ENCODE assay signal across 21 cellular contexts in the genomic region with DNA sequence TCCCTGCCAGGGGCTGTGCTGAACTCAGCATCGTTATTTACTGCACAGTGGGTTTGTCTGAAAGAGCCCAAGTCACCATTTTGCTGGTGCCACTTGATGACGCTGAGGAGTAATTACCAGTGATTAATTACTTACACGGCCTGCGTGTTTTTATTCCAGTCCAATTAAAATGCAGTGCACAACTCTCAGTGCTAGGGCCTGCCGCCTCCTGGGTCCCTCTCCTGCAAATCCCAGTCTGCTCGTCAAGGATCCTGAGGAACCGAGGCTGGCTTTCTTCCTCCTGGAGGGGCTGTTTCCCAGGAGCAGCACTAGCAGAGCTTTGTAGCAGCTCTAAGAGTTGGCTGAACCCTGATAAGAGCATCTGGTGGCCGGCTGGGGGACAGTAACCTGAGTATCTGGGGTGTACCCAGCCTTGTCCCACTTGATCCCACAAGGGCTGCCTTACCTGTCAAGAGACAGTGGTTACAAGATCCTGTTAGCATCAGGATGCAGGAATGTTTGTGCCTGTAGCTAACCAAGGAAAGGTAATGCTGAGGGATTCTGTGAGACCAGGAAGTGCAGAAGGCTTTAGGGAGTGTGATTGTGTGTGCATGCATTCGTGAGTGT. TPM values are rescaled to one million over a fixed set of nuclear protein-coding genes. Genes with fewer than 3 reads are reported as not detected.
A peak's percentile ranks its signal among the peaks of the same experiment; 100 is the strongest.
DNase-seq lines count a peak whose midpoint lies in the region; ATAC-seq lines count a peak whose summit lies in the region.
"Had no signal": no experiment of that assay in that cellular context is flagged by ENCODE, and none has a peak within 500 bp of the region (broad histone marks: within the 10 kb centered on the region; RNA-seq: fewer than 3 reads in every experiment).

No MANE protein-coding gene starts in this region.

- H2BK5ac ChIP-seq in neuronal stem cell (ENCODE audit: low read length), result no peak overlapping the region

- H3K27me3 Mint-ChIP-seq in activated naive CD8-positive, alpha-beta T cell treated with anti-CD3 and anti-CD28 coated beads for 36 hours, result no peaks in the 10 kb centered on the region

- DNase-seq in NCI-H524 (lab: John Stamatoyannopoulos, UW) (peak; percentile 9 to 63), NCI-H524 treated with DMSO at 0.1 percent for 48 hours (lab: John Stamatoyannopoulos, UW) (no peak), NCI-H69 (lab: John Stamatoyannopoulos, UW) (peak; percentile 68), left lobe of liver (ENCODE audit: low spot score) (no peak), sciatic nerve (ENCODE audit: low spot score) (no peak), NCI-H774 (lab: John Stamatoyannopoulos, UW) (no peak), neuronal stem cell (ENCODE audit: low spot score) (no peak)
- no peak for DNase-seq in activated naive CD8-positive, alpha-beta T cell treated with anti-CD3 and anti-CD28 coated beads for 36 hours
- DNase-seq: 8988T, Caco-2, EL, HFFc6, NCI-H1694, NCI-H2107, NCI-H748 treated with DMSO at 0.1 percent for 48 hours, PC-3 had no signal

- no peak overlapping the region for H3K14ac ChIP-seq in neuronal stem cell (ENCODE audit: low read length)

- H3K4me1 Mint-ChIP-seq in activated naive CD8-positive, alpha-beta T cell treated with anti-CD3 and anti-CD28 coated beads for 36 hours, result peaks cover 3% of the 10 kb centered on the region

- H3K27me3 ChIP-seq in neuronal stem cell (ENCODE audit: control insufficient read depth in 3 of 3, insufficient read depth in 3 of 3, low read depth in 1 of 3, low read length in 3 of 3), result no peaks in the 10 kb centered on the region
- H3K27me3 ChIP-seq: SJSA1 had no signal

- H3K4ac ChIP-seq in neuronal stem cell (ENCODE audit: low read length), result no peak overlapping the region

- H2BK15ac ChIP-seq in neuronal stem cell (ENCODE audit: low read length), result no peak overlapping the region

- no peaks in the 10 kb centered on the region for H3K9me3 ChIP-seq in neuronal stem cell (replicated peaks in 1 of 2; ENCODE audit: control insufficient read depth in 2 of 2, insufficient read depth in 1 of 2, low read depth in 1 of 2, low read length in 2 of 2)
- H3K9me3 ChIP-seq: Caco-2, SJSA1 had no signal

- no peak overlapping the region for H3K27ac Mint-ChIP-seq in activated naive CD8-positive, alpha-beta T cell treated with anti-CD3 and anti-CD28 coated beads for 36 hours
- H3K27ac Mint-ChIP-seq: HFFc6 had no signal

- no peak overlapping the region for H2BK12ac ChIP-seq in neuronal stem cell (ENCODE audit: low read length)

- no peak overlapping the region for H3K4me3 ChIP-seq in neuronal stem cell (ENCODE audit: low read length in 2 of 2)
- H3K4me3 ChIP-seq: SJSA1 had no signal

- no peaks in the 10 kb centered on the region for H3K79me1 ChIP-seq in neuronal stem cell (ENCODE audit: low read depth, low read length)

- H3K23ac ChIP-seq in neuronal stem cell (ENCODE audit: low read depth, low read length, poor library complexity), result no peak overlapping the region

- peaks cover 8% of the 10 kb centered on the region for H3K36me3 Mint-ChIP-seq in activated naive CD8-positive, alpha-beta T cell treated with anti-CD3 and anti-CD28 coated beads for 36 hours

- H3K4me2 ChIP-seq in neuronal stem cell (ENCODE audit: insufficient read depth, low read length, poor library complexity, severe bottlenecking), result no peak overlapping the region
- H3K4me2 ChIP-seq: KMS-11 had no signal

- H3K9ac ChIP-seq in neuronal stem cell (ENCODE audit: low read depth, low read length, poor library complexity), result no peak overlapping the region
- H3K9ac ChIP-seq: KMS-11 had no signal

- no peaks in the 10 kb centered on the region for H3K9me3 Mint-ChIP-seq in activated naive CD8-positive, alpha-beta T cell treated with anti-CD3 and anti-CD28 coated beads for 36 hours
- H3K9me3 Mint-ChIP-seq: HFFc6 had no signal

- H4K8ac ChIP-seq in neuronal stem cell (ENCODE audit: low read depth, low read length), result no peak overlapping the region

- intact Hi-C loops in sciatic nerve (cut with DNase I), result no loop called here

- H3K36me3 ChIP-seq in neuronal stem cell (replicated peaks in 1 of 2; ENCODE audit: control insufficient read depth in 2 of 2, insufficient read depth in 2 of 2, low read length in 2 of 2), result peaks cover 3 to 49% of the 10 kb centered on the region in 2 donors

- no CpG with 5 or more reads among the region's 9 CpGs for WGBS in neuronal stem cell (ENCODE audit: extremely low coverage in 2 of 2, insufficient read length in 2 of 2, insufficient replicate concordance in 1 of 2), 2 donors

- no peak overlapping the region for H3K18ac ChIP-seq in neuronal stem cell (ENCODE audit: low read length)

- no peak overlapping the region for H2AFZ ChIP-seq in neuronal stem cell (ENCODE audit: low read length)

- H2BK120ac ChIP-seq in neuronal stem cell (ENCODE audit: low read depth, low read length), result no peak overlapping the region

- H3K4me1 ChIP-seq in neuronal stem cell (ENCODE audit: control insufficient read depth in 2 of 2, insufficient read depth in 1 of 2, low read depth in 1 of 2, low read length in 2 of 2), result peaks cover 1 to 21% of the 10 kb centered on the region in 2 donors
- H3K4me1 ChIP-seq: Caco-2, SJSA1 had no signal

- no peak overlapping the region for H4K91ac ChIP-seq in neuronal stem cell (ENCODE audit: low read depth, low read length, poor library complexity)

- no peak overlapping the region for H3K27ac ChIP-seq in neuronal stem cell (replicated peaks; ENCODE audit: low read length)
- H3K27ac ChIP-seq: KMS-11, RWPE1, SJSA1 had no signal

- H3K4me3 Mint-ChIP-seq in activated naive CD8-positive, alpha-beta T cell treated with anti-CD3 and anti-CD28 coated beads for 36 hours, result no peak overlapping the region
- H3K4me3 Mint-ChIP-seq: HFFc6 had no signal

- ATAC-seq in left lobe of liver (peak; percentile 2), sciatic nerve (peak; percentile 4)
- ATAC-seq: HepG2, PC-3 had no signal

- H2AK5ac ChIP-seq in neuronal stem cell (ENCODE audit: low read depth, low read length), result no peak overlapping the region

RNA-seq across cellular contexts. Expression of gene LRRC4, which starts 45.1 kb away (rescaled TPM):
- total RNA-seq in left lobe of liver (2.8 TPM), sciatic nerve (14.7 TPM)
- polyA plus RNA-seq in neuronal stem cell (2013, experiment 1 of 2), result 50.0 TPM
- polyA plus RNA-seq in neuronal stem cell (2013, experiment 2 of 2), result 47.3 TPM
- not detected for total RNA-seq in activated naive CD8-positive, alpha-beta T cell treated with anti-CD3 and anti-CD28 coated beads for 36 hours
- total RNA-seq: Caco-2, H4, HepG2 had no signal
- polyA plus RNA-seq: HepG2 had no signal

Comparison
In these comparisons a context has a peak if more than half of its experiments do, and no peak if none do; other contexts are left out.
1. DNase-seq: peak in NCI-H524 (2 of 2) and NCI-H69 (single experiment); none in NCI-H524 treated with DMSO at 0.1 percent for 48 hours (single experiment), left lobe of liver (single experiment), sciatic nerve (single experiment), NCI-H774 (single experiment), neuronal stem cell (single experiment) and activated naive CD8-positive, alpha-beta T cell treated with anti-CD3 and anti-CD28 coated beads for 36 hours (single experiment).